17 cellular contexts compared by ENCODE assay signal in the genomic region with DNA sequence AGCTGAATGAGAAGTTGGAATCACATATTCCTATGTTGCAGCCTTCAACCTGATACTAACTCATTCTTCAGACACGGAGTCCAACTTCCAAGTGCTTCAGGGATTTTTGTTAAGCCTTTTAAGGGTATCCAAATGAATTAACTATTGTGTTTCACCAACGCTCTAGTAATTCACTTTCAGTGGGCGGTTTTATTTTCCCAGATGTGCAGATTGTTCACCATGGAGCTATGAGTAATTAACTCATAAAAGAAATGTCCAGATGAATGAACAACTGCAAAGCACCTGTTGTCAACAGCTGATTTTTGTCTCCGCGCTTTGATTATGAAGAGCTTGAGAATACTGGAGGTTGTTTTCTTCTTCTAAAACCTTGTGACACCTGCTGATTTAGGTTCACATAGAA.
"Had no signal": no experiment of that assay in that cellular context is flagged by ENCODE, and none has a peak within 500 bp of the region (broad histone marks: within the 10 kb centered on the region; RNA-seq: fewer than 3 reads in every experiment).

No MANE protein-coding gene starts in this region.

- H3K9me3 ChIP-seq: left ventricle myocardium inferior, ovary, right lobe of liver had no signal

- H3K4me3 Mint-ChIP-seq: activated CD4-positive, alpha-beta T cell treated with anti-CD3 and anti-CD28 coated beads, Interleukin-2, amount 10 ng/mL, durations not matched to agents 7 days and 5 days; activated naive CD8-positive, alpha-beta T cell treated with anti-CD3 and anti-CD28 coated beads for 36 hours; memory B cell; natural killer cell treated with Interleukin-12 subunit alpha and Interleukin-12 subunit beta and Interleukin-15 and Interleukin-18, amount 100 ng/mL, for 72 hours; stimulated activated naive CD8-positive, alpha-beta T cell treated with anti-CD3 and anti-CD28 coated beads, Interleukin-15, amount 100 ng/mL, for 72 hours had no signal

- H3K4me1 ChIP-seq: right lobe of liver had no signal

- H3K36me3 Mint-ChIP-seq: activated naive CD8-positive, alpha-beta T cell treated with anti-CD3 and anti-CD28 coated beads for 36 hours; memory B cell; natural killer cell treated with Interleukin-12 subunit alpha and Interleukin-12 subunit beta and Interleukin-15 and Interleukin-18, amount 100 ng/mL, for 72 hours had no signal

- ATAC-seq: foreskin keratinocyte; natural killer cell treated with Interleukin-12 subunit alpha and Interleukin-12 subunit beta and Interleukin-15 and Interleukin-18, amount 100 ng/mL, for 72 hours; right lobe of liver; stimulated activated naive CD8-positive, alpha-beta T cell treated with anti-CD3 and anti-CD28 coated beads, Interleukin-15, amount 100 ng/mL, for 72 hours had no signal

- H3K27me3 ChIP-seq: brain microvascular endothelial cell, foreskin keratinocyte, ovary, right lobe of liver had no signal

- H3K9me3 Mint-ChIP-seq: activated CD4-positive, alpha-beta T cell treated with anti-CD3 and anti-CD28 coated beads, Interleukin-2, amount 10 ng/mL, durations not matched to agents 7 days and 5 days; activated naive CD8-positive, alpha-beta T cell treated with anti-CD3 and anti-CD28 coated beads for 36 hours; memory B cell; natural killer cell treated with Interleukin-12 subunit alpha and Interleukin-12 subunit beta and Interleukin-15 and Interleukin-18, amount 100 ng/mL, for 72 hours; stimulated activated naive CD8-positive, alpha-beta T cell treated with anti-CD3 and anti-CD28 coated beads, Interleukin-15, amount 100 ng/mL, for 72 hours had no signal

- H3K4me3 ChIP-seq: left ventricle myocardium inferior, ovary, right lobe of liver had no signal

- DNase-seq: activated CD4-positive, alpha-beta T cell treated with anti-CD3 and anti-CD28 coated beads, Interleukin-2, amount 10 ng/mL, durations not matched to agents 7 days and 5 days; activated CD4-positive, CD25-positive, alpha-beta regulatory T cell; activated CD8-positive, alpha-beta memory T cell treated with anti-CD3 and anti-CD28 coated beads for 24 hours; activated naive CD8-positive, alpha-beta T cell treated with anti-CD3 and anti-CD28 coated beads for 36 hours; amygdala; brain microvascular endothelial cell; effector CD8-positive, alpha-beta T cell; foreskin keratinocyte; glutamatergic neuron; hypothalamus; kidney; left ventricle myocardium inferior; ovary; right lobe of liver; stimulated activated naive CD8-positive, alpha-beta T cell treated with anti-CD3 and anti-CD28 coated beads, Interleukin-15, amount 100 ng/mL, for 72 hours had no signal

- H3K27ac Mint-ChIP-seq: activated CD4-positive, alpha-beta T cell treated with anti-CD3 and anti-CD28 coated beads, Interleukin-2, amount 10 ng/mL, durations not matched to agents 7 days and 5 days; activated naive CD8-positive, alpha-beta T cell treated with anti-CD3 and anti-CD28 coated beads for 36 hours; memory B cell; natural killer cell treated with Interleukin-12 subunit alpha and Interleukin-12 subunit beta and Interleukin-15 and Interleukin-18, amount 100 ng/mL, for 72 hours; stimulated activated naive CD8-positive, alpha-beta T cell treated with anti-CD3 and anti-CD28 coated beads, Interleukin-15, amount 100 ng/mL, for 72 hours had no signal

- H3K27ac ChIP-seq: brain microvascular endothelial cell, foreskin keratinocyte, left ventricle myocardium inferior, ovary, right lobe of liver had no signal

- H3K36me3 ChIP-seq: brain microvascular endothelial cell, left ventricle myocardium inferior, ovary, right lobe of liver had no signal

- H3K4me1 Mint-ChIP-seq: activated CD4-positive, alpha-beta T cell treated with anti-CD3 and anti-CD28 coated beads, Interleukin-2, amount 10 ng/mL, durations not matched to agents 7 days and 5 days; activated naive CD8-positive, alpha-beta T cell treated with anti-CD3 and anti-CD28 coated beads for 36 hours; memory B cell; stimulated activated naive CD8-positive, alpha-beta T cell treated with anti-CD3 and anti-CD28 coated beads, Interleukin-15, amount 100 ng/mL, for 72 hours had no signal
